ENCODE assay signal across 3 cellular contexts in the genomic region with DNA sequence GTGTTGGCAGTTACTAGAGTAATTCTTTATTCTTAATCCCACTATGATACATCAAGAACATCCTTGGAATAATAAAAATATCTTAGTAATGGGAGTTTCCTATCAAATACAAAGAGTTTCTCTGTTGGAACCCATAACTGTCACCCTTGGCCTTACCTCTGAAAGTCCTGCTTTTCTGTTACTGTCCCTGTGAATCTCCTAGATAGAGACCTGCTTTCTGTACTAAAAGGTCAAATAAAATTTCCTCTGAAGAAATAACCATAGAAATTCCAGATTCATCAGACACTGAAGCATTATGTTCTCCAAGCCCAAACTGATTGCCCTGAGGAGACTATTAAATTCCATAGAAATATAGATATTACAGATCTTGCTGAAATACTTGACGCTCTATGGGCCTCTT.
"Had no signal": no experiment of that assay in that cellular context is flagged by ENCODE, and none has a peak within 500 bp of the region (broad histone marks: within the 10 kb centered on the region; RNA-seq: fewer than 3 reads in every experiment).

No MANE protein-coding gene starts in this region.

- ATAC-seq: GM12878 had no signal

- H3K4me3 ChIP-seq: GM12878 had no signal

- DNase-seq: GDM1, GF-D8 had no signal
